In the genomic region with DNA sequence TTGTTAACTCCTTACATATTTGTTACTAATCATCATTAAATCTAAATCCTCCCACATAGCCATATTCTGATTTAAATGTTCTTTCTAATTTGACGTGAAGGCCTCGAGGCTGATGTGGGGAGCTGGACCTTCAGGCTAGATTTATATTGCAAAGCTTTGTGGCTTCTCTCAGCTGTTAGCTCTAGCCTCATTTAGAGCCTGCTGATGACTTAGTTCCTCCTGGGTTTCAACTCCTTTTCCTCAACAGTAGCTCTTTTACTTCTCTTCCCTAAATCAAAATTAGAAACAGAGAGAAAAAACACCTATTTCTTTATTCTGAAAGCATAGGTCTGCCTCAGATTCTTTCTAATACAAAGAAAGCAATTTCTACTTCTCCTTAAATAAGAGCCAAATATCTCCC, we compare ENCODE assay signal across 23 cellular contexts.
DNase-seq lines count a peak whose midpoint lies in the region; ATAC-seq, FAIRE-seq and TF ChIP-seq lines count a peak whose summit lies in the region.
"Had no signal": no experiment of that assay in that cellular context is flagged by ENCODE, and none has a peak within 500 bp of the region (broad histone marks: within the 10 kb centered on the region; RNA-seq: fewer than 3 reads in every experiment).

No MANE protein-coding gene starts in this region.

- 0 out of 2 replicates have a peak, but pooled peaks cover 4% of the 10 kb centered on the region for H3K27me3 ChIP-seq in GM23248 (replicated peaks; ENCODE audit: insufficient read depth)
- H3K27me3 ChIP-seq in astrocyte (ENCODE audit: insufficient read depth, low read length): no peaks in the 10 kb centered on the region
- H3K27me3 ChIP-seq in PC-3 (ENCODE audit: low read length): no peaks in the 10 kb centered on the region
- H3K27me3 ChIP-seq: upper lobe of left lung had no signal

- 27 to 34% methylated on average over 2 of the region's 2 CpGs for WGBS in GM23248 (ENCODE audit: low coverage in 1 of 2, low lambda C conversion rate in 2 of 2, missing lambda C conversion rate in 2 of 2), 2 experiments
- 83% methylated on average over 2 of the region's 2 CpGs; no CpG with 5 or more reads in 1 of the 2 experiments for WGBS in mesodermal cell (ENCODE audit: insufficient coverage in 2 of 2), 2 experiments

- no peaks in the 10 kb centered on the region for H3K9me3 ChIP-seq in GM23248 (ENCODE audit: low read depth)
- H3K9me3 ChIP-seq in astrocyte (ENCODE audit: insufficient read depth, low read depth, low read length): no peaks in the 10 kb centered on the region
- H3K9me3 ChIP-seq in mesodermal cell (ENCODE audit: control insufficient read depth, low read length): peaks cover 6% of the 10 kb centered on the region
- H3K9me3 ChIP-seq in PC-3 (ENCODE audit: low read length): no peaks in the 10 kb centered on the region
- H3K9me3 ChIP-seq: BE2C, gastrocnemius medialis, prostate gland, upper lobe of left lung had no signal

- H4K20me1 ChIP-seq in GM23248 (ENCODE audit: insufficient read depth) (no peaks in the 10 kb centered on the region; the same call in 1 of the 2 replicates), astrocyte (ENCODE audit: insufficient read depth, low read length) (no peaks in the 10 kb centered on the region), PC-3 (ENCODE audit: low read length) (no peaks in the 10 kb centered on the region)

- POLR2A ChIA-PET in PC-3 (lab: Charles Lee; ENCODE audit: unreplicated experiment): no interaction called here

- no TSS peak for BruUV-seq in PC-3 (replicated peaks; lab: Mats Ljungman, UMichigan)

- H3K4me2 ChIP-seq in GM23248 (ENCODE audit: unreplicated experiment): peak overlapping the region; percentile 44
- H3K4me2 ChIP-seq in astrocyte (ENCODE audit: low read length): no peak overlapping the region
- no peak overlapping the region for H3K4me2 ChIP-seq in PC-3 (ENCODE audit: low read length)

- no peaks in the 10 kb centered on the region for H3K36me3 ChIP-seq in GM23248 (ENCODE audit: low read depth)
- H3K36me3 ChIP-seq in astrocyte (ENCODE audit: insufficient read depth, low read length): no peaks in the 10 kb centered on the region
- H3K36me3 ChIP-seq in mesodermal cell (ENCODE audit: control insufficient read depth, insufficient read depth, low read length): no peaks in the 10 kb centered on the region
- H3K36me3 ChIP-seq in PC-3 (ENCODE audit: low read depth, low read length): no peaks in the 10 kb centered on the region
- H3K36me3 ChIP-seq: BE2C, gastrocnemius medialis, prostate gland, upper lobe of left lung had no signal

- no peaks in the 10 kb centered on the region for H3K9me2 ChIP-seq in GM23248 (ENCODE audit: insufficient read depth)
- no peaks in the 10 kb centered on the region for H3K9me2 ChIP-seq in PC-3 (replicated peaks; ENCODE audit: low read length)

- ATAC-seq in PC-3: no peak
- ATAC-seq: activated CD4-positive, CD25-positive, alpha-beta regulatory T cell treated with anti-CD3 and anti-CD28 coated beads, Interleukin-2, amount 50 U/mL, for 24 hours; activated CD8-positive, alpha-beta T cell treated with anti-CD3 and anti-CD28 coated beads for 36 hours; gastrocnemius medialis; Right ventricle myocardium inferior had no signal

- CTCF ChIA-PET in PC-3 (lab: Charles Lee): no interaction called here

- H3K9ac ChIP-seq in GM23248: no peak overlapping the region
- no peak overlapping the region for H3K9ac ChIP-seq in astrocyte (ENCODE audit: low read length)
- H3K9ac ChIP-seq in PC-3 (ENCODE audit: low read length): no peak overlapping the region

- H3K9me3 Mint-ChIP-seq in astrocyte (ENCODE audit: unreplicated experiment): peaks cover 2% of the 10 kb centered on the region
- H3K9me3 Mint-ChIP-seq: activated CD8-positive, alpha-beta T cell treated with anti-CD3 and anti-CD28 coated beads for 36 hours had no signal

- no peaks in the 10 kb centered on the region for H3K79me2 ChIP-seq in GM23248 (ENCODE audit: insufficient read depth)
- H3K79me2 ChIP-seq in astrocyte (ENCODE audit: insufficient read depth, low read length): no peaks in the 10 kb centered on the region
- H3K79me2 ChIP-seq in PC-3 (ENCODE audit: low read length): no peaks in the 10 kb centered on the region

- no peaks in the 10 kb centered on the region for H3K36me3 Mint-ChIP-seq in astrocyte (ENCODE audit: low read depth, unreplicated experiment)
- H3K36me3 Mint-ChIP-seq: activated naive CD8-positive, alpha-beta T cell treated with anti-CD3 and anti-CD28 coated beads for 36 hours had no signal

- in situ Hi-C loops in GM23248 (cut with MboI): no loop called here

- no peak for FAIRE-seq in astrocyte (lab: Jason Lieb, UNC)
- FAIRE-seq: G401.6, GM19239 had no signal

- intact Hi-C loops in PC-3 (cut with micrococcal nuclease): no loop called here

- H3K27ac Mint-ChIP-seq in astrocyte (ENCODE audit: unreplicated experiment): peak overlapping the region; percentile 69
- H3K27ac Mint-ChIP-seq: activated CD8-positive, alpha-beta T cell treated with anti-CD3 and anti-CD28 coated beads for 36 hours; activated naive CD8-positive, alpha-beta T cell treated with anti-CD3 and anti-CD28 coated beads for 36 hours had no signal

- TF ChIP-seq CTCF in astrocyte (IDR thresholded peaks at IDR 0.05; ENCODE audit: insufficient read depth, low read depth, low read length) (no peak), PC-3 (conservative IDR thresholded peaks at IDR 0.05; ENCODE audit: low read depth, low read length) (no peak)

- peaks cover 10% of the 10 kb centered on the region for H3K4me1 ChIP-seq in GM23248 (ENCODE audit: insufficient read depth)
- no peaks in the 10 kb centered on the region for H3K4me1 ChIP-seq in astrocyte (ENCODE audit: insufficient read depth, low read length)
- H3K4me1 ChIP-seq in mesodermal cell (ENCODE audit: control insufficient read depth, insufficient read depth, low read length, poor library complexity, severe bottlenecking): peaks cover 21% of the 10 kb centered on the region
- H3K4me1 ChIP-seq in PC-3 (ENCODE audit: insufficient read depth, low read length): 0 out of 2 replicates have a peak, but pooled peaks cover under 1% of the 10 kb centered on the region
- H3K4me1 ChIP-seq: BE2C, gastrocnemius medialis, prostate gland, upper lobe of left lung had no signal

- no peaks in the 10 kb centered on the region for H3K27me3 Mint-ChIP-seq in astrocyte (ENCODE audit: low read depth, unreplicated experiment)
- H3K27me3 Mint-ChIP-seq: activated naive CD8-positive, alpha-beta T cell treated with anti-CD3 and anti-CD28 coated beads for 36 hours had no signal

- H3K4me1 Mint-ChIP-seq in astrocyte (ENCODE audit: low read depth, unreplicated experiment): peaks cover 14% of the 10 kb centered on the region

- peaks cover 13% of the 10 kb centered on the region; the same call in 1 of the 2 replicates for H3F3A ChIP-seq in GM23248 (ENCODE audit: insufficient read depth)
- H3F3A ChIP-seq in PC-3 (ENCODE audit: low read length, unreplicated experiment): no peaks in the 10 kb centered on the region

- H3K4me3 ChIP-seq in GM23248: peak overlapping the region; percentile 29
- H3K4me3 ChIP-seq in astrocyte (ENCODE audit: insufficient read depth, low read depth, low read length): no peak overlapping the region
- no peak overlapping the region for H3K4me3 ChIP-seq in mesodermal cell (ENCODE audit: extremely low read depth, insufficient read depth, low read length, poor library complexity, severe bottlenecking)
- H3K4me3 ChIP-seq in PC-3 (ENCODE audit: low read length): no peak overlapping the region
- H3K4me3 ChIP-seq: gastrocnemius medialis, prostate gland, upper lobe of left lung had no signal

- H3K27ac ChIP-seq in GM23248: peak overlapping the region; percentile 20
- no peak overlapping the region for H3K27ac ChIP-seq in astrocyte (ENCODE audit: low read depth, low read length)
- peak overlapping the region; percentile 89 for H3K27ac ChIP-seq in mesodermal cell (ENCODE audit: low read depth, low read length, severe bottlenecking)
- no peak overlapping the region for H3K27ac ChIP-seq in PC-3 (ENCODE audit: low read length)
- H3K27ac ChIP-seq: gastrocnemius medialis, prostate gland, upper lobe of left lung had no signal

- DNase-seq in GM23248 (peak; percentile 17), NOMO-1 treated with DMSO at 0.1 percent for 48 hours (lab: John Stamatoyannopoulos, UW; ENCODE audit: unreplicated experiment) (peak; percentile 63), astrocyte (ENCODE audit: low read depth) (no peak), AG08396 (ENCODE audit: low spot score) (no peak), PC-3 (no peak), NCI-H2227 (lab: John Stamatoyannopoulos, UW; ENCODE audit: unreplicated experiment) (no peak), iPS-NIHi11 (ENCODE audit: low spot score) (no peak)
- DNase-seq: activated CD8-positive, alpha-beta T cell treated with anti-CD3 and anti-CD28 coated beads for 36 hours; activated naive CD8-positive, alpha-beta T cell treated with anti-CD3 and anti-CD28 coated beads for 36 hours; BE2C; effector CD8-positive, alpha-beta T cell; erythroblast; gastrocnemius medialis; NCI-H1092 treated with DMSO at 0.1 percent for 48 hours; NCI-H187 treated with DMSO at 0.1 percent for 48 hours; NCI-H2227 treated with DMSO at 0.1 percent for 48 hours; upper lobe of left lung had no signal

- peak overlapping the region; percentile 6 for H3K4me3 Mint-ChIP-seq in astrocyte (ENCODE audit: unreplicated experiment)
- H3K4me3 Mint-ChIP-seq: activated CD8-positive, alpha-beta T cell treated with anti-CD3 and anti-CD28 coated beads for 36 hours; activated naive CD8-positive, alpha-beta T cell treated with anti-CD3 and anti-CD28 coated beads for 36 hours had no signal

- 0 out of 2 replicates have a peak overlapping the region, but pooled peaks have one; percentile 16 for H2AFZ ChIP-seq in GM23248
- H2AFZ ChIP-seq in astrocyte (ENCODE audit: low read depth, low read length): no peak overlapping the region
- H2AFZ ChIP-seq in PC-3 (ENCODE audit: low read length): no peak overlapping the region

Comparison
In these comparisons a context has a peak if more than half of its experiments do, and no peak if none do; other contexts are left out.
1. DNase-seq: peak in GM23248 (single experiment) and NOMO-1 treated with DMSO at 0.1 percent for 48 hours (single experiment); none in astrocyte (single experiment), AG08396 (single experiment), PC-3 (single experiment), NCI-H2227 (single experiment) and iPS-NIHi11 (single experiment).
2. H3K27ac ChIP-seq: peak in GM23248 (single experiment) and mesodermal cell (single experiment); none in astrocyte (single experiment) and PC-3 (single experiment).